Comparison of ENCODE assay signal across 15 cellular contexts in the genomic region with DNA sequence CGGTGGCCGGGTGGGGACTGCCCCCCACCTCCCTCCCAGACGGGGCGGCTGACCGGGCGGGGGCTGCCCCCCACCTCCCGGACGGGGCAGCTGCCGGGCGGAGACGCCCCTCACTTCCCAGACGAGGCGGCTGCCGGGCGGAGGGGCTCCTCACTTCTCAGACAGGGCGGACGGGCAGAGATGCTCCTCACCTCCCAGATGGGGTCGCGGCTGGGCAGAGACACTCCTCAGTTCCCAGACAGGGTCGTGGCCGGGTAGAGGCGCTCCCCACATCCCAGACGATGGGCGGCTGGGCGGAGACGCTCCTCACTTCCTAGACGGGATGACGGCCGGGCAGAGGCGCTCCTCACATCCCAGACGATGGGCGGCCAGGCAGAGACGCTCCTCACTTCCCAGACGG. TPM values are rescaled to one million over a fixed set of nuclear protein-coding genes. Genes with fewer than 3 reads are reported as not detected.
"Had no signal": no experiment of that assay in that cellular context is flagged by ENCODE, and none has a peak within 500 bp of the region (broad histone marks: within the 10 kb centered on the region; RNA-seq: fewer than 3 reads in every experiment).

No MANE protein-coding gene starts in this region.

RNA-seq across cellular contexts. Expression of a gene that starts 35.9 kb away (rescaled TPM):
- total RNA-seq: activated B cell treated with CpG ODN at 0.5 μM for 24 hours; activated CD4-positive, alpha-beta T cell treated with anti-CD3 and anti-CD28 coated beads, Interleukin-2, amount 10 ng/mL, durations not matched to agents 24 days and 14 days; activated CD8-positive, alpha-beta T cell treated with anti-CD3 and anti-CD28 coated beads for 36 hours; activated T-helper 2 cell treated with anti-CD3 and anti-CD28 coated beads, Interferon-gamma antibody, Interleukin-2, Interleukin-4, amounts not matched to agents 10 μg/mL and 5 μg/mL and 100 μg/mL, durations not matched to agents 14 hours and 24 hours and 36 hours; ascending aorta; bronchial epithelial cell; cardiac muscle cell; T-helper 2 cell treated with Interferon-gamma antibody and Interleukin-4, amounts not matched to agents 100 ng/mL and 5 ng/mL, for 36 hours had no signal
- polyA plus RNA-seq: cardiac muscle cell had no signal

RNA-seq across cellular contexts. Expression of a gene that starts 47.9 kb away (rescaled TPM):
- total RNA-seq: activated B cell treated with CpG ODN at 0.5 μM for 24 hours; activated CD4-positive, alpha-beta memory T cell treated with anti-CD3 and anti-CD28 coated beads for 36 hours; activated CD4-positive, alpha-beta T cell treated with anti-CD3 and anti-CD28 coated beads, Interleukin-2, amount 10 ng/mL, durations not matched to agents 24 days and 14 days; activated CD8-positive, alpha-beta memory T cell treated with anti-CD3 and anti-CD28 coated beads for 36 hours; activated CD8-positive, alpha-beta T cell treated with anti-CD3 and anti-CD28 coated beads for 36 hours; activated naive CD8-positive, alpha-beta T cell treated with anti-CD3 and anti-CD28 coated beads, Interleukin-2, amount 10 ng/mL, durations not matched to agents 7 days and 5 days; activated T-helper 2 cell treated with anti-CD3 and anti-CD28 coated beads, Interferon-gamma antibody, Interleukin-2, Interleukin-4, amounts not matched to agents 10 μg/mL and 5 μg/mL and 100 μg/mL, durations not matched to agents 14 hours and 24 hours and 36 hours; ascending aorta; bronchial epithelial cell; cardiac muscle cell; T-cell; T-helper 1 cell treated with Interleukin-12 subunit alpha and Interleukin-12 subunit beta and Interleukin-4 antibody, amounts not matched to agents 30 ng/mL and 1 ng/mL, for 36 hours; T-helper 17 cell; T-helper 2 cell treated with Interferon-gamma antibody and Interleukin-4, amounts not matched to agents 100 ng/mL and 5 ng/mL, for 36 hours had no signal
- polyA plus RNA-seq: adipose tissue, cardiac muscle cell had no signal

RNA-seq across cellular contexts. Expression of a gene that starts 52.7 kb away (rescaled TPM):
- total RNA-seq: activated B cell treated with CpG ODN at 0.5 μM for 24 hours; activated CD4-positive, alpha-beta memory T cell treated with anti-CD3 and anti-CD28 coated beads for 36 hours; activated CD4-positive, alpha-beta T cell treated with anti-CD3 and anti-CD28 coated beads, Interleukin-2, amount 10 ng/mL, durations not matched to agents 24 days and 14 days; activated CD8-positive, alpha-beta memory T cell treated with anti-CD3 and anti-CD28 coated beads for 36 hours; activated CD8-positive, alpha-beta T cell treated with anti-CD3 and anti-CD28 coated beads for 36 hours; activated naive CD8-positive, alpha-beta T cell treated with anti-CD3 and anti-CD28 coated beads, Interleukin-2, amount 10 ng/mL, durations not matched to agents 7 days and 5 days; activated T-helper 2 cell treated with anti-CD3 and anti-CD28 coated beads, Interferon-gamma antibody, Interleukin-2, Interleukin-4, amounts not matched to agents 10 μg/mL and 5 μg/mL and 100 μg/mL, durations not matched to agents 14 hours and 24 hours and 36 hours; ascending aorta; bronchial epithelial cell; T-cell; T-helper 1 cell treated with Interleukin-12 subunit alpha and Interleukin-12 subunit beta and Interleukin-4 antibody, amounts not matched to agents 30 ng/mL and 1 ng/mL, for 36 hours; T-helper 2 cell treated with Interferon-gamma antibody and Interleukin-4, amounts not matched to agents 100 ng/mL and 5 ng/mL, for 36 hours had no signal
- polyA plus RNA-seq: cardiac muscle cell had no signal
